7 cellular contexts compared by ENCODE assay signal in the genomic region with DNA sequence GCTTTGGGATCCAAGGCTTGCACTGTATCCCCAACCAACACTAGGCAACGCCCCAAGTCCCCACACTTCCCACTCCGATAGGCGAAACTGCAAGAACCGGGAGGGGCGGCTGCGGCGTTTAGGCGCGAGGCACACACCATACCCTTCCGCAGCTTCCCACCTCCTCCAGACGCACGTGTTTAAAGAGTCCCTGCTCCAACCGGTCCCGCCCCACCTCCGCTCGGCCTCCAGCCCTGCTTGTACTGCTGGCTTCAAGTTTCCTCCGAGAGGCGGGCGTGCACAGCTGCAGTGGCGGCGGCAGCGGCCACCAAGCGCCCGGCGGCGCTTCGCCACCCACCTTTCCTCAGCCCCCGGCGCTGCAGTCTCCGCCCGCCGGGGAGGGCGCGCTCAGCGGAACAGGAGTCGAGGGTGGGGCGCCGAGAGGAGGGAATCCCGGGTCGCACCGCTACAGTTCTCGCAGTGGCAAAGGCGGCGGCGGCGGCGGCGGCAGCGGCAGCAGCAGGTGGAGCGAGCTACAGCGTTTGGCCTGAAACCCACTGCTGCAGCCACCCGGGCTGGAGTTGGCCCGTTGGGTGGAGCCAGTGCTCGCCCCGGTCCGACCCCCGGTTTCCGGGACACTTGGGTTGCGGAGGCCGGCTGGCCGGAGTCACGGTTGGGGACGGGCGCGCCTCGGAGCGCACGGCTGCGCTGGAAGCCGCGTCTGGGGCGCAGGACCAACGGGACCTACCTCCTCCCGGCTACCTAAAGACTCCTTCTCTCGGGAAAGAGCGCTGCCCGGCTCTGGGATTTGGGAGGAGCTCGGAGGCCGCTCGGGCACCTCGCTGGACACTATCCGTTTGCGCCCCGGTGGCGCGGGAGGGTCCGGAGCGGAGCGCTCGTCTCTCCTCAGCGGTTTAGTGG. TPM values are rescaled to one million over a fixed set of nuclear protein-coding genes. Genes with fewer than 3 reads are reported as not detected.
DNase-seq lines count a peak whose midpoint lies in the region; ATAC-seq and TF ChIP-seq lines count a peak whose summit lies in the region.

A gene (plus strand): TSS at position 457 of the 900 bp plus-strand sequence. CDS start 858 bp downstream, outside the sequence.

- peaks cover 0 to 65% (median 28%) of the 10 kb centered on the region in 4 donors for H3K27me3 ChIP-seq in esophagus muscularis mucosa
- H3K27me3 ChIP-seq in osteoblast (ENCODE audit: insufficient read depth, low read length) = peaks cover 50% of the 10 kb centered on the region

- intact Hi-C loops in esophagus muscularis mucosa (cut with DNase I) = no loop called here

- peaks cover 16 to 23% (median 22%) of the 10 kb centered on the region in 4 donors for H3K4me1 ChIP-seq in esophagus muscularis mucosa
- peaks cover 8% of the 10 kb centered on the region for H3K4me1 ChIP-seq in osteoblast (ENCODE audit: insufficient read depth, low read length)

- no peak for TF ChIP-seq POLR2A in esophagus muscularis mucosa (IDR thresholded peaks at IDR 0.05; ENCODE audit: low read depth)

- TF ChIP-seq CTCF in GM13977 (IDR thresholded peaks at IDR 0.05; ENCODE audit: extremely low read depth, insufficient read depth, missing control alignments) = no peak
- TF ChIP-seq CTCF in esophagus muscularis mucosa (IDR thresholded peaks at IDR 0.05) = no peak
- no peak for TF ChIP-seq CTCF in osteoblast (IDR thresholded peaks at IDR 0.05; ENCODE audit: extremely low read depth, low read depth, low read length)

- H3K4me2 ChIP-seq in osteoblast (ENCODE audit: insufficient read depth, low read length) = peak within 1 kb of the TSS; percentile 79

- in situ Hi-C loops in GM13977 (cut with MboI; ENCODE audit: low pct_unique_long_range_greater_than_20kb, low sequenced_read_pairs, unreplicated experiment) = no loop called here

- peak within 1 kb of the TSS; percentile 66 for H2AFZ ChIP-seq in osteoblast (ENCODE audit: low read length)

- WGBS in esophagus muscularis mucosa = 1% methylated on average over 27 of the region's 91 CpGs

- H4K20me1 ChIP-seq in osteoblast (ENCODE audit: insufficient read depth, low read length) = no peaks in the 10 kb centered on the region

- H3K27ac ChIP-seq in esophagus muscularis mucosa (replicated peaks in 1 of 4) (no peak within 1 kb of the TSS), osteoblast (ENCODE audit: low read depth, low read length) (no peak within 1 kb of the TSS)

- peak within 1 kb of the TSS; percentile 46 to 53 (median 50) for H3K4me3 ChIP-seq in esophagus muscularis mucosa
- H3K4me3 ChIP-seq in osteoblast (ENCODE audit: insufficient read depth, low read length) = peak within 1 kb of the TSS; percentile 71

- DNase-seq in GM13977 (ENCODE audit: low spot score) (peak; percentile 53), NCI-H2029 (lab: John Stamatoyannopoulos, UW) (peak; percentile 55), esophagus muscularis mucosa (ENCODE audit: extremely low spot score) (no peak), osteoblast (ENCODE audit: insufficient read length, low spot score, missing footprints) (peak; percentile 85)
- peak; percentile 33 for DNase-seq in activated CD4-positive, alpha-beta T cell treated with anti-CD3 and anti-CD28 coated beads, Interleukin-2, amount 50 U/mL, for 1 hour

- H3K36me3 ChIP-seq in esophagus muscularis mucosa (no peaks in the 10 kb centered on the region), osteoblast (ENCODE audit: insufficient read depth, low read length) (no peaks in the 10 kb centered on the region)

- H3K79me2 ChIP-seq in osteoblast (ENCODE audit: insufficient read depth, low read length) = peaks cover 29% of the 10 kb centered on the region

- no peak for TF ChIP-seq EP300 in esophagus muscularis mucosa (IDR thresholded peaks at IDR 0.05)

- ATAC-seq in GM21360 (IDR thresholded peaks at IDR 0.05; ENCODE audit: unreplicated experiment) (no peak), HG03439 (IDR thresholded peaks at IDR 0.05; ENCODE audit: unreplicated experiment) (no peak)

- H3K9me3 ChIP-seq in esophagus muscularis mucosa = no peaks in the 10 kb centered on the region
- H3K9me3 ChIP-seq in osteoblast (ENCODE audit: low read depth, low read length) = no peaks in the 10 kb centered on the region

RNA-seq across cellular contexts. Expression of the gene that starts here (rescaled TPM):
- total RNA-seq in esophagus muscularis mucosa = 1 to 10 TPM in 2 of 4 donors, under 1 TPM in 2; 0.42 to 2.3 (median 1.3) TPM
- 3.6 and 9.7 TPM in 2 replicates for total RNA-seq in osteoblast
